Comparison of ENCODE assay signal across 20 cellular contexts in genomic region chr1:52663716-52664115, GRCh38. TPM values are rescaled to one million over a fixed set of nuclear protein-coding genes. Genes with fewer than 3 reads are reported as not detected.
A peak's percentile ranks its signal among the peaks of the same experiment; 100 is the strongest.
DNase-seq lines count a peak whose midpoint lies in the region; ATAC-seq and TF ChIP-seq lines count a peak whose summit lies in the region.
"Had no signal": no experiment of that assay in that cellular context is flagged by ENCODE, and none has a peak within 500 bp of the region (broad histone marks: within the 10 kb centered on the region; RNA-seq: fewer than 3 reads in every experiment).

No MANE protein-coding gene starts in this region.

- H3K27ac ChIP-seq in GM23338 (ENCODE audit: low read depth) = no peak overlapping the region
- H3K27ac ChIP-seq in neural progenitor cell = no peak overlapping the region

- H3K36me3 ChIP-seq in GM23338 (ENCODE audit: insufficient read depth) (no peaks in the 10 kb centered on the region), adipocyte (ENCODE audit: control insufficient read depth, insufficient read depth, low read length, severe bottlenecking) (no peaks in the 10 kb centered on the region), neural progenitor cell (no peaks in the 10 kb centered on the region)

- H3K9ac ChIP-seq in adipocyte (ENCODE audit: low read length) (peak overlapping the region; percentile 36), neural progenitor cell (no peak overlapping the region)

- no peaks in the 10 kb centered on the region for H3K79me2 ChIP-seq in GM23338 (replicated peaks; ENCODE audit: insufficient read depth)
- H3K79me2 ChIP-seq in neural progenitor cell (ENCODE audit: low read depth) = no peaks in the 10 kb centered on the region

- H4K20me1 ChIP-seq in GM23338 (replicated peaks; ENCODE audit: insufficient read depth) (no peaks in the 10 kb centered on the region), neural progenitor cell (ENCODE audit: low read depth) (no peaks in the 10 kb centered on the region)

- H3K9me2 ChIP-seq in GM23338 (ENCODE audit: insufficient read depth) = no peaks in the 10 kb centered on the region

- peaks cover 6% of the 10 kb centered on the region for H3K27me3 Mint-ChIP-seq in GM23338 (ENCODE audit: insufficient read depth, low read depth, poor library complexity)
- H3K27me3 Mint-ChIP-seq in neural progenitor cell (ENCODE audit: insufficient read depth, low read depth) = peaks cover 7% of the 10 kb centered on the region
- H3K27me3 Mint-ChIP-seq: CD4-positive, alpha-beta memory T cell had no signal

- H3K36me3 Mint-ChIP-seq in GM23338 (ENCODE audit: low read depth) (no peaks in the 10 kb centered on the region), neural progenitor cell (no peaks in the 10 kb centered on the region)

- no peak overlapping the region for H3K4me2 ChIP-seq in GM23338
- H3K4me2 ChIP-seq in neural progenitor cell = peak overlapping the region; percentile 63

- TF ChIP-seq CTCF in GM23338 (conservative IDR thresholded peaks at IDR 0.05; ENCODE audit: low read depth in 2 of 2) = no peak
- no peak for TF ChIP-seq CTCF in neural progenitor cell (IDR thresholded peaks at IDR 0.05)

- H3K4me3 ChIP-seq in GM23338 = no peak overlapping the region
- no peak overlapping the region for H3K4me3 ChIP-seq in adipocyte (ENCODE audit: low read length)
- no peak overlapping the region for H3K4me3 ChIP-seq in neural progenitor cell

- peaks cover 44% of the 10 kb centered on the region for H3K4me1 Mint-ChIP-seq in GM23338
- H3K4me1 Mint-ChIP-seq in neural progenitor cell = peaks cover 66% of the 10 kb centered on the region

- H3F3A ChIP-seq in GM23338 (replicated peaks; ENCODE audit: low read depth) (no peaks in the 10 kb centered on the region), neural progenitor cell (ENCODE audit: low read depth) (peaks cover 54% of the 10 kb centered on the region)

- H3K4me1 ChIP-seq in GM23338 (ENCODE audit: insufficient read depth) (peaks cover 25% of the 10 kb centered on the region), adipocyte (ENCODE audit: control insufficient read depth, insufficient read depth, low read length) (peaks cover 43% of the 10 kb centered on the region), neural progenitor cell (peaks cover 23% of the 10 kb centered on the region)

- H3K4me3 Mint-ChIP-seq in GM23338 (no peak overlapping the region), neural progenitor cell (peak overlapping the region; percentile 4)
- H3K4me3 Mint-ChIP-seq: CD4-positive, alpha-beta memory T cell had no signal

- no peak overlapping the region for H3K27ac Mint-ChIP-seq in GM23338
- peak overlapping the region; percentile 99 for H3K27ac Mint-ChIP-seq in neural progenitor cell

- H3K9me3 ChIP-seq in adipocyte (ENCODE audit: control insufficient read depth, low read length) (no peaks in the 10 kb centered on the region), neural progenitor cell (ENCODE audit: low read depth) (no peaks in the 10 kb centered on the region)

- ATAC-seq in GM23338 (no peak), HG02678 (IDR thresholded peaks at IDR 0.05; ENCODE audit: unreplicated experiment) (no peak)
- no peak for ATAC-seq in stimulated activated naive CD8-positive, alpha-beta T cell treated with anti-CD3 and anti-CD28 coated beads, Interleukin-15, Interleukin-2, amounts not matched to agents 100 U/mL and 50 U/mL, for 24 hours

- H2AFZ ChIP-seq in GM23338 = peak overlapping the region; percentile 93
- H2AFZ ChIP-seq in neural progenitor cell (replicated peaks) = peak overlapping the region; percentile 53

- DNase-seq in GM23338 (ENCODE audit: low spot score) (no peak), adipocyte (ENCODE audit: low read depth) (peak; percentile 39), fibroblast of gingiva (ENCODE audit: low read depth) (peak; percentile 60), neural progenitor cell (ENCODE audit: low spot score) (no peak), NCI-H2029 treated with DMSO at 0.1 percent for 48 hours (lab: John Stamatoyannopoulos, UW) (no peak), DMS79 treated with DMSO at 0.1 percent for 48 hours (lab: John Stamatoyannopoulos, UW) (no peak)
- no peak for DNase-seq in stimulated activated naive CD8-positive, alpha-beta T cell treated with anti-CD3 and anti-CD28 coated beads, Interleukin-15, Interleukin-2, amounts not matched to agents 100 U/mL and 50 U/mL, for 24 hours
- DNase-seq: AML-193; CD4-positive, alpha-beta memory T cell; DND-41; GF-D8; KBM-7; NCI-H1048; NCI-H146; NCI-H2107; NCI-H226; NCI-H526; RPMI8226 had no signal

- H3K9me3 Mint-ChIP-seq in GM23338 = no peaks in the 10 kb centered on the region
- H3K9me3 Mint-ChIP-seq in neural progenitor cell = no peaks in the 10 kb centered on the region
- H3K9me3 Mint-ChIP-seq: CD4-positive, alpha-beta memory T cell had no signal

- H3K27me3 ChIP-seq in GM23338 (ENCODE audit: insufficient read depth) (no peaks in the 10 kb centered on the region), adipocyte (replicated peaks; ENCODE audit: control insufficient read depth, insufficient read depth, low read length) (no peaks in the 10 kb centered on the region), neural progenitor cell (no peaks in the 10 kb centered on the region)

TF ChIP-seq in GM23338, 12 proteins besides CTCF, POLR2A, EP300 and RAD21 (continues in another document):
- TF ChIP-seq NANOG (IDR thresholded peaks at IDR 0.05; ENCODE audit: borderline replicate concordance) (no peak), EZH2phosphoT487 (IDR thresholded peaks at IDR 0.05; ENCODE audit: unreplicated experiment) (no peak), ZNF331 (CRISPR knock-in tag; IDR thresholded peaks at IDR 0.05; ENCODE audit: low read depth) (no peak), ZNF114 (CRISPR knock-in tag; IDR thresholded peaks at IDR 0.05) (no peak), ETS1 (IDR thresholded peaks at IDR 0.05) (no peak), CREB1 (CRISPR knock-in tag; IDR thresholded peaks at IDR 0.05; ENCODE audit: low read depth) (no peak), EZH2 (IDR thresholded peaks at IDR 0.05; ENCODE audit: low read depth, unreplicated experiment) (no peak)

RNA-seq across cellular contexts. Expression of gene SHISAL2A, which starts 30.7 kb away (rescaled TPM):
- 0.10 TPM in 1 of 2 replicates, not detected in the other for total RNA-seq in GM23338 (2014; rRNA removed; shearing (Covaris generic))
- 1.2 and 1.7 TPM in 2 replicates for polyA plus RNA-seq in GM23338 (2016; fragmentation: Nextera tagmentation; extraction: Ambion mirVana)
- 0.11 and 0.87 TPM in 2 replicates for total RNA-seq in neural progenitor cell (ENCODE audit: low replicate concordance)
- total RNA-seq: H4 had no signal

RNA-seq across cellular contexts. Expression of gene COA7, which starts 34.4 kb away (rescaled TPM):
- total RNA-seq in GM23338 (2014; rRNA removed; shearing (Covaris generic)) = 27.5 and 33.5 TPM in 2 replicates
- 16.9 and 19.7 TPM in 2 replicates for polyA plus RNA-seq in GM23338 (2016; fragmentation: Nextera tagmentation; extraction: Ambion mirVana)
- 10.9 and 13.0 TPM in 2 replicates for total RNA-seq in neural progenitor cell (ENCODE audit: low replicate concordance)

Comparison
In these comparisons a context has a peak if more than half of its experiments do, and no peak if none do; other contexts are left out.
1. DNase-seq: peak in adipocyte (single experiment) and fibroblast of gingiva (single experiment); none in GM23338 (single experiment), neural progenitor cell (single experiment), stimulated activated naive CD8-positive, alpha-beta T cell treated with anti-CD3 and anti-CD28 coated beads, Interleukin-15, Interleukin-2, amounts not matched to agents 100 U/mL and 50 U/mL, for 24 hours (single experiment), NCI-H2029 treated with DMSO at 0.1 percent for 48 hours (single experiment) and DMS79 treated with DMSO at 0.1 percent for 48 hours (single experiment).